1 cellular context compared by ENCODE assay signal in genomic region chrX:1502853-1503252, GRCh38.
TF ChIP-seq lines count a peak whose summit lies in the region.

No MANE protein-coding gene starts in this region.

TF ChIP-seq in K562, 482 proteins besides CTCF, POLR2A, EP300 and RAD21:
- TF ChIP-seq MTA1 (IDR thresholded peaks at IDR 0.05; ENCODE audit: borderline replicate concordance) (no peak), ZNF12 (CRISPR knock-in tag; IDR thresholded peaks at IDR 0.05) (no peak), SIX5 (IDR thresholded peaks at IDR 0.05; ENCODE audit: borderline replicate concordance in 1 of 2, insufficient read depth in 1 of 2, low read depth in 1 of 2, low read length in 2 of 2) (no peak), NFIC (IDR thresholded peaks at IDR 0.05) (no peak), TCFL5 (CRISPR knock-in tag; conservative IDR thresholded peaks at IDR 0.05) (no peak), CHD4 (IDR thresholded peaks at IDR 0.05; ENCODE audit: insufficient read depth, insufficient replicate concordance, low read depth, low read length, poor library complexity, severe bottlenecking) (no peak), ZNF644 (tag; IDR thresholded peaks at IDR 0.05; ENCODE audit: low read depth) (no peak), TAF1 (IDR thresholded peaks at IDR 0.05; ENCODE audit: control insufficient read depth, extremely low read depth, insufficient read depth, low read length, severe bottlenecking) (no peak)
